Comparison of ENCODE assay signal across 8 cellular contexts in genomic region chr11:33258631-33259184, GRCh38. TPM values are rescaled to one million over a fixed set of nuclear protein-coding genes. Genes with fewer than 3 reads are reported as not detected.
DNase-seq lines count a peak whose midpoint lies in the region; ATAC-seq and TF ChIP-seq lines count a peak whose summit lies in the region.

No MANE protein-coding gene starts in this region.

- DNase-seq in CD4-positive, alpha-beta T cell: peak in 3 of 10 experiments; percentile 3 to 18 (median 11)
- DNase-seq in MG63: peak; percentile 14
- DNase-seq in activated naive CD8-positive, alpha-beta T cell treated with anti-CD3 and anti-CD28 coated beads, Interleukin-2, amount 10 ng/mL, durations not matched to agents 7 days and 5 days: no peak
- DNase-seq in right atrium auricular region (ENCODE audit: low spot score): no peak
- DNase-seq in skeletal muscle cell (ENCODE audit: low read depth): no peak
- no peak for DNase-seq in retina
- DNase-seq in GM03348 (ENCODE audit: low spot score): no peak

- H3K27me3 ChIP-seq in CD4-positive, alpha-beta T cell (ENCODE audit: control insufficient read depth, insufficient read depth, low read length): no peaks in the 10 kb centered on the region
- H3K27me3 ChIP-seq in MG63: no peaks in the 10 kb centered on the region
- no peaks in the 10 kb centered on the region for H3K27me3 ChIP-seq in right atrium auricular region

- no peaks in the 10 kb centered on the region for H3K9me3 Mint-ChIP-seq in CD4-positive, alpha-beta T cell
- no peaks in the 10 kb centered on the region for H3K9me3 Mint-ChIP-seq in activated naive CD8-positive, alpha-beta T cell treated with anti-CD3 and anti-CD28 coated beads, Interleukin-2, amount 10 ng/mL, durations not matched to agents 7 days and 5 days

- intact Hi-C loops in CD4-positive, alpha-beta T cell (cut with DNase I, micrococcal nuclease): loop anchor here (2.0 to 10.0 kb wide), 8 partner anchors 14 to 671 kb away; partner anchors contain the start of genes CD59 (in 1 of the 2), CSTF3 (in 1 of the 2) and QSER1 (in 1 of the 2)

- CTCF ChIA-PET in CD4-positive, alpha-beta T cell (lab: Charles Lee): no interaction called here

- no peaks in the 10 kb centered on the region for H3K9me3 ChIP-seq in CD4-positive, alpha-beta T cell (ENCODE audit: control insufficient read depth, low read length)
- H3K9me3 ChIP-seq in MG63 (no peaks in the 10 kb centered on the region), right atrium auricular region (no peaks in the 10 kb centered on the region)

- TF ChIP-seq CTCF in CD4-positive, alpha-beta T cell (IDR thresholded peaks at IDR 0.05): no peak
- peak in 1 of 2 donors; percentile 6 for TF ChIP-seq CTCF in right atrium auricular region (IDR thresholded peaks at IDR 0.05)

- H3K36me3 Mint-ChIP-seq in CD4-positive, alpha-beta T cell (ENCODE audit: low read depth): peaks cover 19% of the 10 kb centered on the region
- H3K36me3 Mint-ChIP-seq in activated naive CD8-positive, alpha-beta T cell treated with anti-CD3 and anti-CD28 coated beads, Interleukin-2, amount 10 ng/mL, durations not matched to agents 7 days and 5 days: peaks cover 6% of the 10 kb centered on the region

- peaks cover 0 to 42% of the 10 kb centered on the region in 2 donors for H3K4me1 ChIP-seq in right atrium auricular region

- POLR2A ChIA-PET in CD4-positive, alpha-beta T cell (lab: Charles Lee): interaction anchor here (0.6 to 1.8 kb wide), 7 partner anchors 11 to 847 kb away, joined by 3 to 6 read pairs (median 4); partner anchors contain the start of genes CSTF3, DEPDC7, NAT10 and QSER1
- POLR2A ChIA-PET in activated naive CD8-positive, alpha-beta T cell treated with anti-CD3 and anti-CD28 coated beads, Interleukin-2, amount 10 ng/mL, durations not matched to agents 7 days and 5 days (lab: Charles Lee): no interaction called here

- peak overlapping the region; percentile 97 for H3K4me3 Mint-ChIP-seq in CD4-positive, alpha-beta T cell
- peak overlapping the region; percentile 98 for H3K4me3 Mint-ChIP-seq in activated naive CD8-positive, alpha-beta T cell treated with anti-CD3 and anti-CD28 coated beads, Interleukin-2, amount 10 ng/mL, durations not matched to agents 7 days and 5 days

- H3K36me3 ChIP-seq in MG63: 0 out of 2 replicates have a peak, but pooled peaks cover 4% of the 10 kb centered on the region
- H3K36me3 ChIP-seq in right atrium auricular region: no peaks in the 10 kb centered on the region

- peak overlapping the region; percentile 84 for H3K4me3 ChIP-seq in MG63
- peak overlapping the region; percentile 97 to 99 for H3K4me3 ChIP-seq in right atrium auricular region
- H3K4me3 ChIP-seq in skeletal muscle cell (ENCODE audit: low read depth, low read length): peak overlapping the region; percentile 84

- peak; percentile 18 for ATAC-seq in CD4-positive, alpha-beta T cell (ENCODE audit: poor library complexity)
- peak; percentile 20 for ATAC-seq in GM21515 (IDR thresholded peaks at IDR 0.05; ENCODE audit: unreplicated experiment)
- no peak for ATAC-seq in activated naive CD8-positive, alpha-beta T cell treated with anti-CD3 and anti-CD28 coated beads, Interleukin-2, amount 10 ng/mL, durations not matched to agents 7 days and 5 days (ENCODE audit: low read depth)

- H3K27ac Mint-ChIP-seq in CD4-positive, alpha-beta T cell: peak overlapping the region; percentile 92
- peak overlapping the region; percentile 97 for H3K27ac Mint-ChIP-seq in activated naive CD8-positive, alpha-beta T cell treated with anti-CD3 and anti-CD28 coated beads, Interleukin-2, amount 10 ng/mL, durations not matched to agents 7 days and 5 days

- peaks cover 62% of the 10 kb centered on the region for H3K4me1 Mint-ChIP-seq in CD4-positive, alpha-beta T cell (ENCODE audit: low read depth)
- peaks cover 34% of the 10 kb centered on the region for H3K4me1 Mint-ChIP-seq in activated naive CD8-positive, alpha-beta T cell treated with anti-CD3 and anti-CD28 coated beads, Interleukin-2, amount 10 ng/mL, durations not matched to agents 7 days and 5 days

- peak overlapping the region; percentile 94 for H3K27ac ChIP-seq in CD4-positive, alpha-beta T cell (ENCODE audit: low read depth, low read length)
- H3K27ac ChIP-seq in right atrium auricular region: peak overlapping the region; percentile 100

- H3K27me3 Mint-ChIP-seq in CD4-positive, alpha-beta T cell: no peaks in the 10 kb centered on the region
- H3K27me3 Mint-ChIP-seq in activated naive CD8-positive, alpha-beta T cell treated with anti-CD3 and anti-CD28 coated beads, Interleukin-2, amount 10 ng/mL, durations not matched to agents 7 days and 5 days: no peaks in the 10 kb centered on the region

RNA-seq across cellular contexts. Expression of gene HIPK3, which starts 1.5 kb away (rescaled TPM):
- total RNA-seq in CD4-positive, alpha-beta T cell: 10 to 100 TPM; 38.1 to 38.9 TPM
- total RNA-seq in MG63 (2014; rRNA removed; shearing (Covaris generic); ENCODE audit: low replicate concordance): 36.4 and 47.7 TPM in 2 replicates
- 10 to 100 TPM; 46.0 to 57.3 TPM for total RNA-seq in activated naive CD8-positive, alpha-beta T cell treated with anti-CD3 and anti-CD28 coated beads, Interleukin-2, amount 10 ng/mL, durations not matched to agents 7 days and 5 days
- 100 to 1,000 TPM; 142 to 209 TPM for total RNA-seq in right atrium auricular region
